In genomic region chr4:127048371-127049085, GRCh38 we compare ENCODE assay signal across 1 cellular context.
TF ChIP-seq lines count a peak whose summit lies in the region.

No MANE protein-coding gene starts in this region.

TF ChIP-seq in WTC11, 78 proteins besides CTCF, POLR2A, EP300 and RAD21 (continued from another document):
- TF ChIP-seq ZNF425 (CRISPR knock-in tag; conservative IDR thresholded peaks at IDR 0.05) (no peak), HMGA2 (CRISPR knock-in tag; IDR thresholded peaks at IDR 0.05) (peak; percentile 46)
